In genomic region chr17:16148596-16148995, GRCh38 we compare ENCODE assay signal across 22 cellular contexts.
"Had no signal": no experiment of that assay in that cellular context is flagged by ENCODE, and none has a peak within 500 bp of the region (broad histone marks: within the 10 kb centered on the region; RNA-seq: fewer than 3 reads in every experiment).

No MANE protein-coding gene starts in this region.

- ATAC-seq: Panc1, PC-3, SK-N-SH treated with all-trans-retinoic acid at 6 μM for 48 hours had no signal

- DNase-seq: KBM-7, MV-4-11, NCI-H1048, NCI-H1105, NCI-H1436 treated with DMSO at 0.1 percent for 48 hours, NCI-H1694, NCI-H187 treated with DMSO at 0.1 percent for 48 hours, NCI-H2029 treated with DMSO at 0.1 percent for 48 hours, NCI-H2171 treated with DMSO at 0.1 percent for 48 hours, NCI-H345, NCI-H446 treated with DMSO at 0.1 percent for 48 hours, NCI-H510A treated with DMSO at 0.1 percent for 48 hours, NCI-H69, NCI-H774, PC-3, SHP77, SJCRH30 had no signal

- H3K27ac ChIP-seq: HL-60, RWPE1, SJCRH30 had no signal

- FAIRE-seq: HTR-8/SVneo had no signal

- H3K27me3 ChIP-seq: SJCRH30 had no signal

- H3K4me3 ChIP-seq: SJCRH30 had no signal
